Comparison of ENCODE assay signal across 1 cellular context in the genomic region with DNA sequence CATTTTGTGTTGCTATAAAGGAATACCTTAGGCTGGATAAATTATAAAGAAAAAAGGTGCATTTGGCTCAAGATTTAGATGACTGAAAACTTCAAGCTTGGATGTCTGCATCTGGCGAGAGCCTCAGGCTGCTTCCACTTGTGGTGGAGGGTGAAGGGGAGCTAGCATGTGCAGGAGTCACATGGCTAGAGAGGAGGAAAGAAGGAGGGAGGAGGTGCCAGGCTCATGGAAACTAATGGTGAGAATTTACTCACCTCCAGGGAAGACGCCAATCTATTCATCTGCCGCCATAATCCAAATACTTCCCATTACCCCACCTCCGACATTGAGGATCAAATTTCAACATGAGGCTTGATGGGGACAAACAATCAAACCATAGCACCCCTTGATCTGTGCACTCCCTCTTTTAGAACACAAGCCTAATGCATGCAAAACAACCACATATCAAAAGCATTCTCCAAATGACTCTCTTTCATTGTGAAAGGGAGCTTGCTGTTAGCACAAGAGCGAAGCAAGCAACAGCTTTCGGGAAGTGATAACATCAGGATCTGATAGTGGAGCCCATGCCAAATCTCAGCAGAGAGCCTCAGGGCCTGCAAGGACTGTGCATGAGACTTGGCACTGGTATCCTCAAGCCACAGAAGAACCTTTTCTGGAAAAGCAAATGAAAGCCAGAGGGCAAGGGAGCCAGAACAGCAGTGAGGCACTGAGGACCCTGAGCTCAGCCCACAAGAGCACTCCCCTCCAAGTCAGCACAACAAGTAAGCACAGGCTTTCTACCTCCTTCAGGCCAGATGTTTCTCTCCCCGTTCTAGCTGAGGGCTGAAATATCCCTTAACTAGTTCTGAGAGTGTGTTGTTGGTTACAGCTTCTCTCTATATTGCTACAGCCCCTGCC.
A peak's percentile ranks its signal among the peaks of the same experiment; 100 is the strongest.
TF ChIP-seq lines count a peak whose summit lies in the region.

No MANE protein-coding gene starts in this region.

TF ChIP-seq in GM23338, 12 proteins besides CTCF, POLR2A, EP300 and RAD21 (continued from another document):
- TF ChIP-seq, protein P1, sequence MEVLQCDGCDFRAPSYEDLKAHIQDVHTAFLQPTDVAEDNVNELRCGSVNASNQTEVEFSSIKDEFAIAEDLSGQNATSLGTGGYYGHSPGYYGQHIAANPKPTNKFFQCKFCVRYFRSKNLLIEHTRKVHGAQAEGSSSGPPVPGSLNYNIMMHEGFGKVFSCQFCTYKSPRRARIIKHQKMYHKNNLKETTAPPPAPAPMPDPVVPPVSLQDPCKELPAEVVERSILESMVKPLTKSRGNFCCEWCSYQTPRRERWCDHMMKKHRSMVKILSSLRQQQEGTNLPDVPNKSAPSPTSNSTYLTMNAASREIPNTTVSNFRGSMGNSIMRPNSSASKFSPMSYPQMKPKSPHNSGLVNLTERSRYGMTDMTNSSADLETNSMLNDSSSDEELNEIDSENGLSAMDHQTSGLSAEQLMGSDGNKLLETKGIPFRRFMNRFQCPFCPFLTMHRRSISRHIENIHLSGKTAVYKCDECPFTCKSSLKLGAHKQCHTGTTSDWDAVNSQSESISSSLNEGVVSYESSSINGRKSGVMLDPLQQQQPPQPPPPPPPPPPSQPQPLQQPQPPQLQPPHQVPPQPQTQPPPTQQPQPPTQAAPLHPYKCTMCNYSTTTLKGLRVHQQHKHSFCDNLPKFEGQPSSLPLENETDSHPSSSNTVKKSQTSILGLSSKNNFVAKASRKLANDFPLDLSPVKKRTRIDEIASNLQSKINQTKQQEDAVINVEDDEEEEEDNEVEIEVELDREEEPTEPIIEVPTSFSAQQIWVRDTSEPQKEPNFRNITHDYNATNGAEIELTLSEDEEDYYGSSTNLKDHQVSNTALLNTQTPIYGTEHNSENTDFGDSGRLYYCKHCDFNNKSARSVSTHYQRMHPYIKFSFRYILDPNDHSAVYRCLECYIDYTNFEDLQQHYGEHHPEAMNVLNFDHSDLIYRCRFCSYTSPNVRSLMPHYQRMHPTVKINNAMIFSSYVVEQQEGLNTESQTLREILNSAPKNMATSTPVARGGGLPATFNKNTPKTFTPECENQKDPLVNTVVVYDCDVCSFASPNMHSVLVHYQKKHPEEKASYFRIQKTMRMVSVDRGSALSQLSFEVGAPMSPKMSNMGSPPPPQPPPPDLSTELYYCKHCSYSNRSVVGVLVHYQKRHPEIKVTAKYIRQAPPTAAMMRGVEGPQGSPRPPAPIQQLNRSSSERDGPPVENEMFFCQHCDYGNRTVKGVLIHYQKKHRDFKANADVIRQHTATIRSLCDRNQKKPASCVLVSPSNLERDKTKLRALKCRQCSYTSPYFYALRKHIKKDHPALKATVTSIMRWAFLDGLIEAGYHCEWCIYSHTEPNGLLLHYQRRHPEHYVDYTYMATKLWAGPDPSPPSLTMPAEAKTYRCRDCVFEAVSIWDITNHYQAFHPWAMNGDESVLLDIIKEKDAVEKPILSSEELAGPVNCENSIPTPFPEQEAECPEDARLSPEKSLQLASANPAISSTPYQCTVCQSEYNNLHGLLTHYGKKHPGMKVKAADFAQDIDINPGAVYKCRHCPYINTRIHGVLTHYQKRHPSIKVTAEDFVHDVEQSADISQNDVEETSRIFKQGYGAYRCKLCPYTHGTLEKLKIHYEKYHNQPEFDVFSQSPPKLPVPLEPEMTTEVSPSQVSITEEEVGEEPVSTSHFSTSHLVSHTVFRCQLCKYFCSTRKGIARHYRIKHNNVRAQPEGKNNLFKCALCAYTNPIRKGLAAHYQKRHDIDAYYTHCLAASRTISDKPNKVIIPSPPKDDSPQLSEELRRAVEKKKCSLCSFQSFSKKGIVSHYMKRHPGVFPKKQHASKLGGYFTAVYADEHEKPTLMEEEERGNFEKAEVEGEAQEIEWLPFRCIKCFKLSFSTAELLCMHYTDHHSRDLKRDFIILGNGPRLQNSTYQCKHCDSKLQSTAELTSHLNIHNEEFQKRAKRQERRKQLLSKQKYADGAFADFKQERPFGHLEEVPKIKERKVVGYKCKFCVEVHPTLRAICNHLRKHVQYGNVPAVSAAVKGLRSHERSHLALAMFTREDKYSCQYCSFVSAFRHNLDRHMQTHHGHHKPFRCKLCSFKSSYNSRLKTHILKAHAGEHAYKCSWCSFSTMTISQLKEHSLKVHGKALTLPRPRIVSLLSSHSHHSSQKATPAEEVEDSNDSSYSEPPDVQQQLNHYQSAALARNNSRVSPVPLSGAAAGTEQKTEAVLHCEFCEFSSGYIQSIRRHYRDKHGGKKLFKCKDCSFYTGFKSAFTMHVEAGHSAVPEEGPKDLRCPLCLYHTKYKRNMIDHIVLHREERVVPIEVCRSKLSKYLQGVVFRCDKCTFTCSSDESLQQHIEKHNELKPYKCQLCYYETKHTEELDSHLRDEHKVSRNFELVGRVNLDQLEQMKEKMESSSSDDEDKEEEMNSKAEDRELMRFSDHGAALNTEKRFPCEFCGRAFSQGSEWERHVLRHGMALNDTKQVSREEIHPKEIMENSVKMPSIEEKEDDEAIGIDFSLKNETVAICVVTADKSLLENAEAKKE (CRISPR knock-in tag; IDR thresholded peaks at IDR 0.05), result peak; percentile 18; the same call in 1 of the 2 replicates
- no peak for TF ChIP-seq STAT1 (IDR thresholded peaks at IDR 0.05; ENCODE audit: unreplicated experiment)
- no peak for TF ChIP-seq ZNF331 (CRISPR knock-in tag; IDR thresholded peaks at IDR 0.05; ENCODE audit: low read depth)
- no peak for TF ChIP-seq EZH2phosphoT487 (IDR thresholded peaks at IDR 0.05; ENCODE audit: unreplicated experiment)
- TF ChIP-seq, protein P2, sequence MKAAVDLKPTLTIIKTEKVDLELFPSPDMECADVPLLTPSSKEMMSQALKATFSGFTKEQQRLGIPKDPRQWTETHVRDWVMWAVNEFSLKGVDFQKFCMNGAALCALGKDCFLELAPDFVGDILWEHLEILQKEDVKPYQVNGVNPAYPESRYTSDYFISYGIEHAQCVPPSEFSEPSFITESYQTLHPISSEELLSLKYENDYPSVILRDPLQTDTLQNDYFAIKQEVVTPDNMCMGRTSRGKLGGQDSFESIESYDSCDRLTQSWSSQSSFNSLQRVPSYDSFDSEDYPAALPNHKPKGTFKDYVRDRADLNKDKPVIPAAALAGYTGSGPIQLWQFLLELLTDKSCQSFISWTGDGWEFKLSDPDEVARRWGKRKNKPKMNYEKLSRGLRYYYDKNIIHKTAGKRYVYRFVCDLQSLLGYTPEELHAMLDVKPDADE (IDR thresholded peaks at IDR 0.05), result no peak
- TF ChIP-seq, protein P3, sequence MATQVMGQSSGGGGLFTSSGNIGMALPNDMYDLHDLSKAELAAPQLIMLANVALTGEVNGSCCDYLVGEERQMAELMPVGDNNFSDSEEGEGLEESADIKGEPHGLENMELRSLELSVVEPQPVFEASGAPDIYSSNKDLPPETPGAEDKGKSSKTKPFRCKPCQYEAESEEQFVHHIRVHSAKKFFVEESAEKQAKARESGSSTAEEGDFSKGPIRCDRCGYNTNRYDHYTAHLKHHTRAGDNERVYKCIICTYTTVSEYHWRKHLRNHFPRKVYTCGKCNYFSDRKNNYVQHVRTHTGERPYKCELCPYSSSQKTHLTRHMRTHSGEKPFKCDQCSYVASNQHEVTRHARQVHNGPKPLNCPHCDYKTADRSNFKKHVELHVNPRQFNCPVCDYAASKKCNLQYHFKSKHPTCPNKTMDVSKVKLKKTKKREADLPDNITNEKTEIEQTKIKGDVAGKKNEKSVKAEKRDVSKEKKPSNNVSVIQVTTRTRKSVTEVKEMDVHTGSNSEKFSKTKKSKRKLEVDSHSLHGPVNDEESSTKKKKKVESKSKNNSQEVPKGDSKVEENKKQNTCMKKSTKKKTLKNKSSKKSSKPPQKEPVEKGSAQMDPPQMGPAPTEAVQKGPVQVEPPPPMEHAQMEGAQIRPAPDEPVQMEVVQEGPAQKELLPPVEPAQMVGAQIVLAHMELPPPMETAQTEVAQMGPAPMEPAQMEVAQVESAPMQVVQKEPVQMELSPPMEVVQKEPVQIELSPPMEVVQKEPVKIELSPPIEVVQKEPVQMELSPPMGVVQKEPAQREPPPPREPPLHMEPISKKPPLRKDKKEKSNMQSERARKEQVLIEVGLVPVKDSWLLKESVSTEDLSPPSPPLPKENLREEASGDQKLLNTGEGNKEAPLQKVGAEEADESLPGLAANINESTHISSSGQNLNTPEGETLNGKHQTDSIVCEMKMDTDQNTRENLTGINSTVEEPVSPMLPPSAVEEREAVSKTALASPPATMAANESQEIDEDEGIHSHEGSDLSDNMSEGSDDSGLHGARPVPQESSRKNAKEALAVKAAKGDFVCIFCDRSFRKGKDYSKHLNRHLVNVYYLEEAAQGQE (IDR thresholded peaks at IDR 0.05; ENCODE audit: unreplicated experiment), result no peak
